In genomic region chr1:24501371-24502167, GRCh38 we compare ENCODE assay signal across 1 cellular context.
TF ChIP-seq lines count a peak whose summit lies in the region.

No MANE protein-coding gene starts in this region.

TF ChIP-seq in K562, 482 proteins besides CTCF, POLR2A, EP300 and RAD21 (continued from another document and continues in another):
- TF ChIP-seq, protein P1, sequence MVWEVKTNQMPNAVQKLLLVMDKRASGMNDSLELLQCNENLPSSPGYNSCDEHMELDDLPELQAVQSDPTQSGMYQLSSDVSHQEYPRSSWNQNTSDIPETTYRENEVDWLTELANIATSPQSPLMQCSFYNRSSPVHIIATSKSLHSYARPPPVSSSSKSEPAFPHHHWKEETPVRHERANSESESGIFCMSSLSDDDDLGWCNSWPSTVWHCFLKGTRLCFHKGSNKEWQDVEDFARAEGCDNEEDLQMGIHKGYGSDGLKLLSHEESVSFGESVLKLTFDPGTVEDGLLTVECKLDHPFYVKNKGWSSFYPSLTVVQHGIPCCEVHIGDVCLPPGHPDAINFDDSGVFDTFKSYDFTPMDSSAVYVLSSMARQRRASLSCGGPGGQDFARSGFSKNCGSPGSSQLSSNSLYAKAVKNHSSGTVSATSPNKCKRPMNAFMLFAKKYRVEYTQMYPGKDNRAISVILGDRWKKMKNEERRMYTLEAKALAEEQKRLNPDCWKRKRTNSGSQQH (CRISPR knock-in tag; IDR thresholded peaks at IDR 0.05): 0 out of 2 replicates have a peak, but pooled peaks have one; percentile 43
- TF ChIP-seq CREM (IDR thresholded peaks at IDR 0.05; ENCODE audit: low read depth) (no peak), ETV1 (tag; conservative IDR thresholded peaks at IDR 0.05; ENCODE audit: low read depth) (0 out of 2 replicates have a peak, but pooled peaks have one; percentile 36), IRF1 (CRISPR knock-in tag; IDR thresholded peaks at IDR 0.05; ENCODE audit: borderline replicate concordance) (no peak), KDM1A (IDR thresholded peaks at IDR 0.05) (peak; percentile 35 to 40; a peak in 3 of 4 replicates), HNRNPL (IDR thresholded peaks at IDR 0.05; ENCODE audit: low read depth, low read length) (no peak), ZNF41 (CRISPR knock-in tag; conservative IDR thresholded peaks at IDR 0.05) (no peak), E2F3 (CRISPR knock-in tag; IDR thresholded peaks at IDR 0.05) (no peak), ATF7 (IDR thresholded peaks at IDR 0.05) (no peak), MBD2 (IDR thresholded peaks at IDR 0.05; ENCODE audit: borderline replicate concordance, low read depth) (no peak), GTF2F1 (IDR thresholded peaks at IDR 0.05; ENCODE audit: low read depth, low read length) (no peak), ARID3B (CRISPR knock-in tag; IDR thresholded peaks at IDR 0.05; ENCODE audit: borderline replicate concordance) (no peak), MTF1 (CRISPR knock-in tag; IDR thresholded peaks at IDR 0.05; ENCODE audit: borderline replicate concordance) (no peak), DLX4 (CRISPR knock-in tag; IDR thresholded peaks at IDR 0.05) (no peak), HINFP (tag; conservative IDR thresholded peaks at IDR 0.05; ENCODE audit: low read depth) (peak; percentile 80; the same call in 1 of the 2 replicates), ARID4B (CRISPR knock-in tag; IDR thresholded peaks at IDR 0.05) (0 out of 2 replicates have a peak, but pooled peaks have one; percentile 5), ILK (tag; IDR thresholded peaks at IDR 0.05; ENCODE audit: borderline replicate concordance, low read depth) (0 out of 2 replicates have a peak, but pooled peaks have one; percentile 12), HNRNPH1 (optimal IDR thresholded peaks at IDR 0.05; ENCODE audit: low read depth, low read length) (no peak)
- TF ChIP-seq, protein P2, sequence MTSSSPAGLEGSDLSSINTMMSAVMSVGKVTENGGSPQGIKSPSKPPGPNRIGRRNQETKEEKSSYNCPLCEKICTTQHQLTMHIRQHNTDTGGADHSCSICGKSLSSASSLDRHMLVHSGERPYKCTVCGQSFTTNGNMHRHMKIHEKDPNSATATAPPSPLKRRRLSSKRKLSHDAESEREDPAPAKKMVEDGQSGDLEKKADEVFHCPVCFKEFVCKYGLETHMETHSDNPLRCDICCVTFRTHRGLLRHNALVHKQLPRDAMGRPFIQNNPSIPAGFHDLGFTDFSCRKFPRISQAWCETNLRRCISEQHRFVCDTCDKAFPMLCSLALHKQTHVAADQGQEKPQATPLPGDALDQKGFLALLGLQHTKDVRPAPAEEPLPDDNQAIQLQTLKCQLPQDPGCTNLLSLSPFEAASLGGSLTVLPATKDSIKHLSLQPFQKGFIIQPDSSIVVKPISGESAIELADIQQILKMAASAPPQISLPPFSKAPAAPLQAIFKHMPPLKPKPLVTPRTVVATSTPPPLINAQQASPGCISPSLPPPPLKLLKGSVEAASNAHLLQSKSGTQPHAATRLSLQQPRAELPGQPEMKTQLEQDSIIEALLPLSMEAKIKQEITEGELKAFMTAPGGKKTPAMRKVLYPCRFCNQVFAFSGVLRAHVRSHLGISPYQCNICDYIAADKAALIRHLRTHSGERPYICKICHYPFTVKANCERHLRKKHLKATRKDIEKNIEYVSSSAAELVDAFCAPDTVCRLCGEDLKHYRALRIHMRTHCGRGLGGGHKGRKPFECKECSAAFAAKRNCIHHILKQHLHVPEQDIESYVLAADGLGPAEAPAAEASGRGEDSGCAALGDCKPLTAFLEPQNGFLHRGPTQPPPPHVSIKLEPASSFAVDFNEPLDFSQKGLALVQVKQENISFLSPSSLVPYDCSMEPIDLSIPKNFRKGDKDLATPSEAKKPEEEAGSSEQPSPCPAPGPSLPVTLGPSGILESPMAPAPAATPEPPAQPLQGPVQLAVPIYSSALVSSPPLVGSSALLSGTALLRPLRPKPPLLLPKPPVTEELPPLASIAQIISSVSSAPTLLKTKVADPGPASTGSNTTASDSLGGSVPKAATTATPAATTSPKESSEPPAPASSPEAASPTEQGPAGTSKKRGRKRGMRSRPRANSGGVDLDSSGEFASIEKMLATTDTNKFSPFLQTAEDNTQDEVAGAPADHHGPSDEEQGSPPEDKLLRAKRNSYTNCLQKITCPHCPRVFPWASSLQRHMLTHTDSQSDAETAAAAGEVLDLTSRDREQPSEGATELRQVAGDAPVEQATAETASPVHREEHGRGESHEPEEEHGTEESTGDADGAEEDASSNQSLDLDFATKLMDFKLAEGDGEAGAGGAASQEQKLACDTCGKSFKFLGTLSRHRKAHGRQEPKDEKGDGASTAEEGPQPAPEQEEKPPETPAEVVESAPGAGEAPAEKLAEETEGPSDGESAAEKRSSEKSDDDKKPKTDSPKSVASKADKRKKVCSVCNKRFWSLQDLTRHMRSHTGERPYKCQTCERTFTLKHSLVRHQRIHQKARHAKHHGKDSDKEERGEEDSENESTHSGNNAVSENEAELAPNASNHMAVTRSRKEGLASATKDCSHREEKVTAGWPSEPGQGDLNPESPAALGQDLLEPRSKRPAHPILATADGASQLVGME (CRISPR knock-in tag; IDR thresholded peaks at IDR 0.05): 0 out of 2 replicates have a peak, but pooled peaks have one; percentile 24
- TF ChIP-seq, protein P3, sequence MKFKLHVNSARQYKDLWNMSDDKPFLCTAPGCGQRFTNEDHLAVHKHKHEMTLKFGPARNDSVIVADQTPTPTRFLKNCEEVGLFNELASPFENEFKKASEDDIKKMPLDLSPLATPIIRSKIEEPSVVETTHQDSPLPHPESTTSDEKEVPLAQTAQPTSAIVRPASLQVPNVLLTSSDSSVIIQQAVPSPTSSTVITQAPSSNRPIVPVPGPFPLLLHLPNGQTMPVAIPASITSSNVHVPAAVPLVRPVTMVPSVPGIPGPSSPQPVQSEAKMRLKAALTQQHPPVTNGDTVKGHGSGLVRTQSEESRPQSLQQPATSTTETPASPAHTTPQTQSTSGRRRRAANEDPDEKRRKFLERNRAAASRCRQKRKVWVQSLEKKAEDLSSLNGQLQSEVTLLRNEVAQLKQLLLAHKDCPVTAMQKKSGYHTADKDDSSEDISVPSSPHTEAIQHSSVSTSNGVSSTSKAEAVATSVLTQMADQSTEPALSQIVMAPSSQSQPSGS (CRISPR knock-in tag; IDR thresholded peaks at IDR 0.05): no peak
- TF ChIP-seq, protein P4, sequence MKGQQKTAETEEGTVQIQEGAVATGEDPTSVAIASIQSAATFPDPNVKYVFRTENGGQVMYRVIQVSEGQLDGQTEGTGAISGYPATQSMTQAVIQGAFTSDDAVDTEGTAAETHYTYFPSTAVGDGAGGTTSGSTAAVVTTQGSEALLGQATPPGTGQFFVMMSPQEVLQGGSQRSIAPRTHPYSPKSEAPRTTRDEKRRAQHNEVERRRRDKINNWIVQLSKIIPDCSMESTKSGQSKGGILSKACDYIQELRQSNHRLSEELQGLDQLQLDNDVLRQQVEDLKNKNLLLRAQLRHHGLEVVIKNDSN (CRISPR knock-in tag; IDR thresholded peaks at IDR 0.05): 0 out of 2 replicates have a peak, but pooled peaks have one; percentile 23
- TF ChIP-seq, protein P5, sequence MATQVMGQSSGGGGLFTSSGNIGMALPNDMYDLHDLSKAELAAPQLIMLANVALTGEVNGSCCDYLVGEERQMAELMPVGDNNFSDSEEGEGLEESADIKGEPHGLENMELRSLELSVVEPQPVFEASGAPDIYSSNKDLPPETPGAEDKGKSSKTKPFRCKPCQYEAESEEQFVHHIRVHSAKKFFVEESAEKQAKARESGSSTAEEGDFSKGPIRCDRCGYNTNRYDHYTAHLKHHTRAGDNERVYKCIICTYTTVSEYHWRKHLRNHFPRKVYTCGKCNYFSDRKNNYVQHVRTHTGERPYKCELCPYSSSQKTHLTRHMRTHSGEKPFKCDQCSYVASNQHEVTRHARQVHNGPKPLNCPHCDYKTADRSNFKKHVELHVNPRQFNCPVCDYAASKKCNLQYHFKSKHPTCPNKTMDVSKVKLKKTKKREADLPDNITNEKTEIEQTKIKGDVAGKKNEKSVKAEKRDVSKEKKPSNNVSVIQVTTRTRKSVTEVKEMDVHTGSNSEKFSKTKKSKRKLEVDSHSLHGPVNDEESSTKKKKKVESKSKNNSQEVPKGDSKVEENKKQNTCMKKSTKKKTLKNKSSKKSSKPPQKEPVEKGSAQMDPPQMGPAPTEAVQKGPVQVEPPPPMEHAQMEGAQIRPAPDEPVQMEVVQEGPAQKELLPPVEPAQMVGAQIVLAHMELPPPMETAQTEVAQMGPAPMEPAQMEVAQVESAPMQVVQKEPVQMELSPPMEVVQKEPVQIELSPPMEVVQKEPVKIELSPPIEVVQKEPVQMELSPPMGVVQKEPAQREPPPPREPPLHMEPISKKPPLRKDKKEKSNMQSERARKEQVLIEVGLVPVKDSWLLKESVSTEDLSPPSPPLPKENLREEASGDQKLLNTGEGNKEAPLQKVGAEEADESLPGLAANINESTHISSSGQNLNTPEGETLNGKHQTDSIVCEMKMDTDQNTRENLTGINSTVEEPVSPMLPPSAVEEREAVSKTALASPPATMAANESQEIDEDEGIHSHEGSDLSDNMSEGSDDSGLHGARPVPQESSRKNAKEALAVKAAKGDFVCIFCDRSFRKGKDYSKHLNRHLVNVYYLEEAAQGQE (CRISPR knock-in tag; IDR thresholded peaks at IDR 0.05; ENCODE audit: low read depth): no peak
- TF ChIP-seq, protein P6, sequence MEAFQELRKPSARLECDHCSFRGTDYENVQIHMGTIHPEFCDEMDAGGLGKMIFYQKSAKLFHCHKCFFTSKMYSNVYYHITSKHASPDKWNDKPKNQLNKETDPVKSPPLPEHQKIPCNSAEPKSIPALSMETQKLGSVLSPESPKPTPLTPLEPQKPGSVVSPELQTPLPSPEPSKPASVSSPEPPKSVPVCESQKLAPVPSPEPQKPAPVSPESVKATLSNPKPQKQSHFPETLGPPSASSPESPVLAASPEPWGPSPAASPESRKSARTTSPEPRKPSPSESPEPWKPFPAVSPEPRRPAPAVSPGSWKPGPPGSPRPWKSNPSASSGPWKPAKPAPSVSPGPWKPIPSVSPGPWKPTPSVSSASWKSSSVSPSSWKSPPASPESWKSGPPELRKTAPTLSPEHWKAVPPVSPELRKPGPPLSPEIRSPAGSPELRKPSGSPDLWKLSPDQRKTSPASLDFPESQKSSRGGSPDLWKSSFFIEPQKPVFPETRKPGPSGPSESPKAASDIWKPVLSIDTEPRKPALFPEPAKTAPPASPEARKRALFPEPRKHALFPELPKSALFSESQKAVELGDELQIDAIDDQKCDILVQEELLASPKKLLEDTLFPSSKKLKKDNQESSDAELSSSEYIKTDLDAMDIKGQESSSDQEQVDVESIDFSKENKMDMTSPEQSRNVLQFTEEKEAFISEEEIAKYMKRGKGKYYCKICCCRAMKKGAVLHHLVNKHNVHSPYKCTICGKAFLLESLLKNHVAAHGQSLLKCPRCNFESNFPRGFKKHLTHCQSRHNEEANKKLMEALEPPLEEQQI (IDR thresholded peaks at IDR 0.05): no peak
